ENCODE assay signal across 8 cellular contexts in the genomic region with DNA sequence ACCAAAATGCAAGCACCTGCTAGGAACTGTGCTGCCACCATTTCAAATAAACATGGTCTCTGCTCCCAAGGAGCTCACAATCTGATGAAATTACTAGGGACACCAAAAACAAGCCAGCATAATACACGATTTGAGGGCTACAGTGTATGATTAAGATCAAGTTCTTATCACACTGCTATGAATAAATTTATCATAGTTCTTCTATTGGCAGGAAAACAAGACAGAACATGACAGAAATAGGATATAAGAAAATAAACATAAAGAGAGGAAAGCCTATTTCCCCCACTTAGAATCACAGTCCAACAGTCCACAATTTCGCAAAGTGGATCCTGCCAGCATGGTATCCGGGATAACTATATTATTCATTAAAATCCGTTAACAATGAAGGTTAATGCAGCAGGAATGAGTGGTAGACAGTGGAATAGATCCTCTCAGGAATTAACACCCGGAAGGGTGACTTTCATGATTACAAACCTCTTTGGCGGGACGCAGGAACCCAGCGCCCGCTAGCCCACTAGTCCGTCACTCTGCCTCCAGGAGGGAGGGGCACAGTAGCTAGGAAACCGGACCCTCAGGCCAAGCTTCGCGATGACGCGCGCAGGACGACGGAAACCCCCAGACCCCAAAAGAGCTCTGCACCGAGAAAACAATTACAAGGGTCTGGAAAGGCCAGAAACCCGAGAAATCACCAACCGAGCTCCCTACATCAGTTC. TPM values are rescaled to one million over a fixed set of nuclear protein-coding genes. Genes with fewer than 3 reads are reported as not detected.
DNase-seq lines count a peak whose midpoint lies in the region; ATAC-seq and TF ChIP-seq lines count a peak whose summit lies in the region.

No MANE protein-coding gene starts in this region.

- H3K27me3 ChIP-seq in GM23248 (replicated peaks; ENCODE audit: insufficient read depth), result no peaks in the 10 kb centered on the region
- H3K27me3 ChIP-seq in KMS-11 (ENCODE audit: insufficient read depth, low read depth), result no peaks in the 10 kb centered on the region

- H3K4me3 ChIP-seq in GM23248 (peak overlapping the region; percentile 95), KMS-11 (IDR thresholded peaks at IDR 0.05; ENCODE audit: insufficient read depth, low read depth, low read length) (peak overlapping the region; percentile 53)

- H3K4me1 ChIP-seq in GM23248 (ENCODE audit: insufficient read depth) (peaks cover 42% of the 10 kb centered on the region), KMS-11 (ENCODE audit: low read depth, poor library complexity, severe bottlenecking) (peaks cover 4% of the 10 kb centered on the region)

- H3F3A ChIP-seq in GM23248 (ENCODE audit: insufficient read depth), result peaks cover 21% of the 10 kb centered on the region; the same call in 1 of the 2 replicates

- H3K36me3 ChIP-seq in GM23248 (ENCODE audit: low read depth) (peaks cover 5% of the 10 kb centered on the region; the same call in 1 of the 2 replicates), KMS-11 (ENCODE audit: insufficient read depth) (no peaks in the 10 kb centered on the region)

- in situ Hi-C loops in GM23248 (cut with MboI), result loop anchor here (25.0 kb wide), 1 partner anchor 1227 kb away; no protein-coding TSS in a partner anchor

- peak overlapping the region; percentile 91 for H3K4me3 Mint-ChIP-seq in activated CD8-positive, alpha-beta T cell treated with anti-CD3 and anti-CD28 coated beads, Interleukin-2, amount 10 ng/mL, durations not matched to agents 7 days and 5 days
- H3K4me3 Mint-ChIP-seq in progenitor cell of endocrine pancreas (ENCODE audit: low read depth), result peak overlapping the region; percentile 96

- no peaks in the 10 kb centered on the region for H4K20me1 ChIP-seq in GM23248 (ENCODE audit: insufficient read depth)
- no peaks in the 10 kb centered on the region for H4K20me1 ChIP-seq in KMS-11 (ENCODE audit: insufficient read depth)

- 0 to 2% methylated on average over 21 of the region's 21 CpGs for WGBS in GM23248 (ENCODE audit: low coverage in 1 of 2, low lambda C conversion rate in 2 of 2, missing lambda C conversion rate in 2 of 2), 2 experiments

- H3K9ac ChIP-seq in GM23248 (peak overlapping the region; percentile 94), KMS-11 (peak overlapping the region; percentile 53; the same call in 1 of the 2 replicates)

- peaks cover 63% of the 10 kb centered on the region for H3K4me1 Mint-ChIP-seq in activated CD8-positive, alpha-beta T cell treated with anti-CD3 and anti-CD28 coated beads, Interleukin-2, amount 10 ng/mL, durations not matched to agents 7 days and 5 days (ENCODE audit: low read depth)
- peaks cover 14% of the 10 kb centered on the region for H3K4me1 Mint-ChIP-seq in progenitor cell of endocrine pancreas (ENCODE audit: low read depth)

- H2AFZ ChIP-seq in GM23248 (peak overlapping the region; percentile 92), KMS-11 (ENCODE audit: low read depth) (peak overlapping the region; percentile 85)

- POLR2A ChIA-PET in activated CD8-positive, alpha-beta T cell treated with anti-CD3 and anti-CD28 coated beads, Interleukin-2, amount 10 ng/mL, durations not matched to agents 7 days and 5 days (lab: Charles Lee), result interaction anchor here (0.6 to 2.8 kb wide), 21 partner anchors 9 to 1299 kb away, joined by 3 to 42 read pairs (median 4); a partner anchor contains a TSS

- CTCF ChIA-PET in activated CD8-positive, alpha-beta T cell treated with anti-CD3 and anti-CD28 coated beads, Interleukin-2, amount 10 ng/mL, durations not matched to agents 7 days and 5 days (lab: Charles Lee), result interaction anchor here (0.7 to 2.9 kb wide), 18 partner anchors 9 to 1158 kb away, joined by 3 to 35 read pairs (median 4); a partner anchor contains a TSS

- H3K79me2 ChIP-seq in GM23248 (ENCODE audit: insufficient read depth) (peaks cover 94% of the 10 kb centered on the region), KMS-11 (ENCODE audit: insufficient read depth, low read depth) (no peaks in the 10 kb centered on the region)

- peak; percentile 28 for ATAC-seq in activated CD8-positive, alpha-beta T cell treated with anti-CD3 and anti-CD28 coated beads, Interleukin-2, amount 10 ng/mL, durations not matched to agents 7 days and 5 days
- peak; percentile 50 to 59 for ATAC-seq in left cardiac atrium

- peak; percentile 55 to 56 for DNase-seq in NCI-H524 (lab: John Stamatoyannopoulos, UW)
- no peak for DNase-seq in NCI-H524 treated with DMSO at 0.1 percent for 48 hours (lab: John Stamatoyannopoulos, UW)
- peak; percentile 77 for DNase-seq in GM23248
- no peak for DNase-seq in activated CD8-positive, alpha-beta T cell treated with anti-CD3 and anti-CD28 coated beads, Interleukin-2, amount 10 ng/mL, durations not matched to agents 7 days and 5 days
- no peak for DNase-seq in left cardiac atrium
- DNase-seq in progenitor cell of endocrine pancreas (ENCODE audit: low spot score, unreplicated experiment), result no peak
- no peak for DNase-seq in NCI-H1436 (lab: John Stamatoyannopoulos, UW)

- intact Hi-C loops in left cardiac atrium (cut with DNase I), result no loop called here

- H3K9me3 Mint-ChIP-seq in activated CD8-positive, alpha-beta T cell treated with anti-CD3 and anti-CD28 coated beads, Interleukin-2, amount 10 ng/mL, durations not matched to agents 7 days and 5 days (ENCODE audit: insufficient read depth), result no peaks in the 10 kb centered on the region
- peaks cover 12% of the 10 kb centered on the region for H3K9me3 Mint-ChIP-seq in progenitor cell of endocrine pancreas (ENCODE audit: low read depth)

- H3K4me2 ChIP-seq in GM23248 (ENCODE audit: unreplicated experiment), result peak overlapping the region; percentile 90
- peak overlapping the region; percentile 71 for H3K4me2 ChIP-seq in KMS-11

- no peaks in the 10 kb centered on the region for H3K9me2 ChIP-seq in GM23248 (ENCODE audit: insufficient read depth)

- H3K27ac ChIP-seq in GM23248 (peak overlapping the region; percentile 89), KMS-11 (peak overlapping the region; percentile 44; the same call in 1 of the 2 replicates)

- H3K27ac Mint-ChIP-seq in activated CD8-positive, alpha-beta T cell treated with anti-CD3 and anti-CD28 coated beads, Interleukin-2, amount 10 ng/mL, durations not matched to agents 7 days and 5 days, result peak overlapping the region; percentile 97
- H3K27ac Mint-ChIP-seq in progenitor cell of endocrine pancreas, result peak overlapping the region; percentile 99

- no peak for TF ChIP-seq CTCF in KMS-11 (conservative IDR thresholded peaks at IDR 0.05; ENCODE audit: low read depth, low read length)
- TF ChIP-seq CTCF in progenitor cell of endocrine pancreas (IDR thresholded peaks at IDR 0.05; ENCODE audit: unreplicated experiment), result no peak

- no peaks in the 10 kb centered on the region for H3K27me3 Mint-ChIP-seq in activated CD8-positive, alpha-beta T cell treated with anti-CD3 and anti-CD28 coated beads, Interleukin-2, amount 10 ng/mL, durations not matched to agents 7 days and 5 days (ENCODE audit: low read depth)
- H3K27me3 Mint-ChIP-seq in progenitor cell of endocrine pancreas, result no peaks in the 10 kb centered on the region

- H3K36me3 Mint-ChIP-seq in activated CD8-positive, alpha-beta T cell treated with anti-CD3 and anti-CD28 coated beads, Interleukin-2, amount 10 ng/mL, durations not matched to agents 7 days and 5 days (ENCODE audit: low read depth), result peaks cover 48% of the 10 kb centered on the region
- peaks cover 16% of the 10 kb centered on the region for H3K36me3 Mint-ChIP-seq in progenitor cell of endocrine pancreas (ENCODE audit: insufficient read depth)

- H3K9me3 ChIP-seq in GM23248 (ENCODE audit: low read depth), result no peaks in the 10 kb centered on the region

RNA-seq across cellular contexts. Expression of a gene that starts 0.7 kb away (rescaled TPM):
- 14.8 and 19.1 TPM in 2 replicates for total RNA-seq in GM23248 (2014; rRNA removed; shearing (Covaris generic))
- 27.3 and 33.2 TPM in 2 replicates for polyA plus RNA-seq in GM23248 (2016; fragmentation: Nextera tagmentation; extraction: Ambion mirVana)
- total RNA-seq in activated CD8-positive, alpha-beta T cell treated with anti-CD3 and anti-CD28 coated beads, Interleukin-2, amount 10 ng/mL, durations not matched to agents 7 days and 5 days, result 10 to 100 TPM; 35.7 to 37.5 TPM
- total RNA-seq in left cardiac atrium, result 10 to 100 TPM; 17.4 to 18.0 TPM
- total RNA-seq in progenitor cell of endocrine pancreas, result 25.9 and 26.3 TPM in 2 replicates

RNA-seq across cellular contexts. Expression of a gene that starts 0.8 kb away (rescaled TPM):
- 9.4 and 11.9 TPM in 2 replicates for total RNA-seq in GM23248 (2014; rRNA removed; shearing (Covaris generic))
- polyA plus RNA-seq in GM23248 (2016; fragmentation: Nextera tagmentation; extraction: Ambion mirVana), result 11.2 and 11.7 TPM in 2 replicates
- 10 to 100 TPM in 1 of 2 experiments, 1 to 10 TPM in 1; 9.4 to 10.3 TPM for total RNA-seq in activated CD8-positive, alpha-beta T cell treated with anti-CD3 and anti-CD28 coated beads, Interleukin-2, amount 10 ng/mL, durations not matched to agents 7 days and 5 days
- total RNA-seq in left cardiac atrium (1 to 10 TPM; 7.0 to 7.3 TPM), progenitor cell of endocrine pancreas (10.6 TPM in 2 replicates)

RNA-seq across cellular contexts. Expression of a gene that starts 46.1 kb away (rescaled TPM):
- total RNA-seq in GM23248 (2014; rRNA removed; shearing (Covaris generic)), result 22.1 and 23.7 TPM in 2 replicates
- polyA plus RNA-seq in GM23248 (2016; fragmentation: Nextera tagmentation; extraction: Ambion mirVana), result 6.8 and 7.4 TPM in 2 replicates
- 10 to 100 TPM; 14.7 to 15.5 TPM for total RNA-seq in activated CD8-positive, alpha-beta T cell treated with anti-CD3 and anti-CD28 coated beads, Interleukin-2, amount 10 ng/mL, durations not matched to agents 7 days and 5 days
- total RNA-seq in left cardiac atrium (1 to 10 TPM; 6.8 to 9.3 TPM), progenitor cell of endocrine pancreas (17.6 and 18.8 TPM in 2 replicates)

Comparison
In these comparisons a context has a peak if more than half of its experiments do, and no peak if none do; other contexts are left out.
1. DNase-seq: peak in NCI-H524 (2 of 2) and GM23248 (single experiment); none in NCI-H524 treated with DMSO at 0.1 percent for 48 hours (single experiment), activated CD8-positive, alpha-beta T cell treated with anti-CD3 and anti-CD28 coated beads, Interleukin-2, amount 10 ng/mL, durations not matched to agents 7 days and 5 days (single experiment), left cardiac atrium (single experiment), progenitor cell of endocrine pancreas (single experiment) and NCI-H1436 (single experiment).